20 cellular contexts compared by ENCODE assay signal in the genomic region with DNA sequence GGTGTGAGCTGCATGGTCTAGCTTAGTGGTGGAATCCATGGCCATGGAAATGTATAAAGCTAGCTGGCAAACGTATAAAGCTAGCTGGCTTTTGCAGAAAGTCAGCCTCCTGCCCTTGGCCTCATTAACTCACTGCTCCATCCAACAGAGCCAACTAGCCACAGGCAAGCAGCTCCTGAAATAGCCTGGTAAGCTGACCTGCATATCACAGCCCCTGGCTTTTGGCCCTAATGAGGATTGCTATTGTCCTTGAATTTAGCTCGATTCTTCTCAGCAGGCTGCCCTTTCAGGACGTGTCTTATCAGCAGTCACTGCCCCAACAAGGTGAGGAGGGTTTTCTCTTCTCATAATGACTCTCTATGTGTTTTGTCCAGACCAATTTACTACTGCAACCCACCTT.
"Had no signal": no experiment of that assay in that cellular context is flagged by ENCODE, and none has a peak within 500 bp of the region (broad histone marks: within the 10 kb centered on the region; RNA-seq: fewer than 3 reads in every experiment).

No MANE protein-coding gene starts in this region.

- ATAC-seq: foreskin keratinocyte; heart right ventricle; left ventricle myocardium superior; stimulated activated memory B cell treated with anti-CD40 and anti-IgM and Interleukin-4, amounts not matched to agents 10 μg/mL and 1 μg/mL and 100 μg/mL, for 72 hours; stimulated activated naive CD8-positive, alpha-beta T cell treated with anti-CD3 and anti-CD28 coated beads, Interleukin-15, amount 100 ng/mL, for 72 hours had no signal

- DNase-seq: activated CD4-positive, alpha-beta T cell treated with anti-CD3 and anti-CD28 coated beads for 48 hours; activated CD4-positive, alpha-beta T cell treated with anti-CD3 and anti-CD28 coated beads, Interleukin-2, amount 50 U/mL, for 48 hours; activated CD8-positive, alpha-beta memory T cell treated with anti-CD3 and anti-CD28 coated beads for 24 hours; activated effector memory CD4-positive, alpha-beta T cell treated with anti-CD3 and anti-CD28 coated beads, Interleukin-2, amount 50 U/mL, for 16 hours; activated naive CD4-positive, alpha-beta T cell treated with anti-CD3 and anti-CD28 coated beads for 36 hours; activated naive CD8-positive, alpha-beta T cell treated with anti-CD3 and anti-CD28 coated beads for 36 hours; activated T-cell treated with anti-CD3 and anti-CD28 coated beads, Interleukin-2, amount 50 U/mL, for 1 hour; foreskin keratinocyte; heart right ventricle; islet precursor cell; left ventricle myocardium superior; nephron progenitor cell; sigmoid colon; stimulated activated CD4-positive, alpha-beta T cell treated with anti-CD3 and anti-CD28 coated beads, Interleukin-1b, Interleukin-23, amount 100 ng/mL, for 48 hours; stimulated activated CD4-positive, alpha-beta T cell treated with anti-CD3 and anti-CD28 coated beads, Interleukin-4, amount 100 ng/mL, for 4 hours; stimulated activated CD8-positive, alpha-beta memory T cell treated with anti-CD3 and anti-CD28 coated beads, Interleukin-4, amount 100 ng/mL, for 48 hours; stimulated activated naive CD8-positive, alpha-beta T cell treated with anti-CD3 and anti-CD28 coated beads, Interleukin-15, amount 100 ng/mL, for 72 hours; substantia nigra; uterus had no signal
